Comparison of ENCODE assay signal across 14 cellular contexts in genomic region chr12:3226285-3226684, GRCh38.
"Had no signal": no experiment of that assay in that cellular context is flagged by ENCODE, and none has a peak within 500 bp of the region (broad histone marks: within the 10 kb centered on the region; RNA-seq: fewer than 3 reads in every experiment).

No MANE protein-coding gene starts in this region.

- H3K9me3 ChIP-seq: tibial artery had no signal

- H3K4me3 ChIP-seq: dorsolateral prefrontal cortex, tibial artery had no signal

- H3K36me3 Mint-ChIP-seq: activated naive CD8-positive, alpha-beta T cell treated with anti-CD3 and anti-CD28 coated beads, Interleukin-2, amount 10 ng/mL, durations not matched to agents 7 days and 5 days had no signal

- H3K27ac ChIP-seq: tibial artery had no signal

- DNase-seq: activated CD4-positive, CD25-positive, alpha-beta regulatory T cell treated with anti-CD3 and anti-CD28 coated beads, Interleukin-2, amount 50 U/mL, for 72 hours; activated naive CD4-positive, alpha-beta T cell; activated naive CD8-positive, alpha-beta T cell treated with anti-CD3 and anti-CD28 coated beads, Interleukin-2, amount 10 ng/mL, durations not matched to agents 7 days and 5 days; anterior cingulate cortex; dorsolateral prefrontal cortex; hypothalamus; kidney; mesendoderm; stimulated activated CD4-positive, alpha-beta T cell treated with anti-CD3 and anti-CD28 coated beads, Interleukin-2, amount 100 ng/mL, for 48 hours; stimulated activated naive CD4-positive, alpha-beta T cell; tibial artery had no signal

- ATAC-seq: esophagus mucosa had no signal

- H3K9me3 Mint-ChIP-seq: activated naive CD8-positive, alpha-beta T cell treated with anti-CD3 and anti-CD28 coated beads, Interleukin-2, amount 10 ng/mL, durations not matched to agents 7 days and 5 days; activated T-helper 1 cell treated with anti-CD3 and anti-CD28 coated beads, Interleukin-12 subunit alpha, Interleukin-12 subunit beta, Interleukin-2, Interleukin-4 antibody, amounts not matched to agents 30 ng/mL and 10 ng/mL and 1 ng/mL, durations not matched to agents 14 hours and 24 hours and 36 hours had no signal

- H3K36me3 ChIP-seq: tibial artery had no signal

- H3K27ac Mint-ChIP-seq: activated T-helper 1 cell treated with anti-CD3 and anti-CD28 coated beads, Interleukin-12 subunit alpha, Interleukin-12 subunit beta, Interleukin-2, Interleukin-4 antibody, amounts not matched to agents 30 ng/mL and 10 ng/mL and 1 ng/mL, durations not matched to agents 14 hours and 24 hours and 36 hours had no signal

- H3K27me3 ChIP-seq: dorsolateral prefrontal cortex, tibial artery had no signal

- H3K4me3 Mint-ChIP-seq: activated naive CD8-positive, alpha-beta T cell treated with anti-CD3 and anti-CD28 coated beads, Interleukin-2, amount 10 ng/mL, durations not matched to agents 7 days and 5 days; activated T-helper 1 cell treated with anti-CD3 and anti-CD28 coated beads, Interleukin-12 subunit alpha, Interleukin-12 subunit beta, Interleukin-2, Interleukin-4 antibody, amounts not matched to agents 30 ng/mL and 10 ng/mL and 1 ng/mL, durations not matched to agents 14 hours and 24 hours and 36 hours; nephron had no signal
